ENCODE assay signal across 8 cellular contexts in genomic region chr9:133460405-133461175, GRCh38. TPM values are rescaled to one million over a fixed set of nuclear protein-coding genes. Genes with fewer than 3 reads are reported as not detected.
A peak's percentile ranks its signal among the peaks of the same experiment; 100 is the strongest.
DNase-seq lines count a peak whose midpoint lies in the region; ATAC-seq and TF ChIP-seq lines count a peak whose summit lies in the region.

No MANE protein-coding gene starts in this region.

- H3K4me1 Mint-ChIP-seq in type B pancreatic cell (ENCODE audit: unreplicated experiment), result peaks cover 9% of the 10 kb centered on the region

- H2AK5ac ChIP-seq in mesendoderm (ENCODE audit: low read length), result peak overlapping the region; percentile 37

- ATAC-seq in GM19452 (IDR thresholded peaks at IDR 0.05; ENCODE audit: unreplicated experiment), result peak; percentile 27
- peak; percentile 11 for ATAC-seq in HG03520 (IDR thresholded peaks at IDR 0.05; ENCODE audit: unreplicated experiment)

- WGBS in mesendoderm (ENCODE audit: extremely low coverage, insufficient coverage, low lambda C conversion rate), result no CpG with 5 or more reads among the region's 30 CpGs

- no peaks in the 10 kb centered on the region for H3K27me3 ChIP-seq in mesendoderm (ENCODE audit: insufficient read depth, low read length, poor library complexity)

- no peak overlapping the region for H4K5ac ChIP-seq in mesendoderm (ENCODE audit: low read length)

- no peak overlapping the region for H3K4me3 ChIP-seq in mesendoderm (ENCODE audit: low read length)

- H3K56ac ChIP-seq in mesendoderm (ENCODE audit: low read length), result peak overlapping the region; percentile 98

- H2BK120ac ChIP-seq in mesendoderm (ENCODE audit: low read depth, low read length), result no peak overlapping the region

- H3K4ac ChIP-seq in mesendoderm (ENCODE audit: low read depth, low read length), result peak overlapping the region; percentile 42

- H3K79me1 ChIP-seq in mesendoderm (ENCODE audit: low read length), result peaks cover 3% of the 10 kb centered on the region

- TF ChIP-seq CTCF in type B pancreatic cell (conservative IDR thresholded peaks at IDR 0.05), result no peak

- no peaks in the 10 kb centered on the region for H3K9me3 Mint-ChIP-seq in type B pancreatic cell

- H3K79me2 ChIP-seq in mesendoderm (ENCODE audit: control insufficient read depth, insufficient read depth, low read length), result no peaks in the 10 kb centered on the region

- H3K36me3 ChIP-seq in mesendoderm (ENCODE audit: control insufficient read depth, insufficient read depth, low read length), result no peaks in the 10 kb centered on the region

- peak overlapping the region; percentile 92 for H3K27ac Mint-ChIP-seq in type B pancreatic cell

- H3K4me3 Mint-ChIP-seq in type B pancreatic cell, result peak overlapping the region; percentile 92

- peak; percentile 93 for DNase-seq in DMS53 treated with DMSO at 0.1 percent for 48 hours (lab: John Stamatoyannopoulos, UW; ENCODE audit: unreplicated experiment)
- DNase-seq in SHP77 (lab: John Stamatoyannopoulos, UW), result peak; percentile 60 to 77
- DNase-seq in effector CD4-positive, alpha-beta T cell, result peak; percentile 46
- peak; percentile 74 for DNase-seq in mesendoderm
- no peak for DNase-seq in type B pancreatic cell (ENCODE audit: extremely low spot score, unreplicated experiment)
- no peak for DNase-seq in cerebellar nuclear complex (lab: John Stamatoyannopoulos, UW)

- no peak overlapping the region for H2BK5ac ChIP-seq in mesendoderm (ENCODE audit: low read length)

- H3K18ac ChIP-seq in mesendoderm (ENCODE audit: low read length), result no peak overlapping the region

- H4K8ac ChIP-seq in mesendoderm (ENCODE audit: low read depth, low read length), result no peak overlapping the region

- no peaks in the 10 kb centered on the region for H3K27me3 Mint-ChIP-seq in type B pancreatic cell

- peak overlapping the region; percentile 98 for H3K23ac ChIP-seq in mesendoderm (ENCODE audit: low read length)

- no peak overlapping the region for H2BK15ac ChIP-seq in mesendoderm (replicated peaks; ENCODE audit: low read depth)

- no peaks in the 10 kb centered on the region for H3K36me3 Mint-ChIP-seq in type B pancreatic cell

- peaks cover 4% of the 10 kb centered on the region for H3K4me1 ChIP-seq in mesendoderm (ENCODE audit: control insufficient read depth, low read depth, low read length)

- no peak overlapping the region for H3K27ac ChIP-seq in mesendoderm (ENCODE audit: low read depth, low read length)

- H3K4me2 ChIP-seq in mesendoderm (ENCODE audit: low read length), result peak overlapping the region; percentile 65

- peak overlapping the region; percentile 94 for H3K9ac ChIP-seq in mesendoderm (ENCODE audit: low read length)

RNA-seq across cellular contexts. Expression of gene CACFD1, which starts 0.8 kb away (rescaled TPM):
- 3.4 TPM for polyA plus RNA-seq in mesendoderm (2013, experiment 1 of 2)
- 4.1 TPM for polyA plus RNA-seq in mesendoderm (2013, experiment 2 of 2)
- 45.6 and 51.9 TPM in 2 replicates for total RNA-seq in type B pancreatic cell (ENCODE audit: low replicate concordance)

RNA-seq across cellular contexts. Expression of gene SLC2A6, which starts 18.3 kb away (rescaled TPM):
- polyA plus RNA-seq in mesendoderm (2013, experiment 1 of 2), result 12.9 TPM
- polyA plus RNA-seq in mesendoderm (2013, experiment 2 of 2), result 12.7 TPM
- total RNA-seq in type B pancreatic cell (ENCODE audit: low replicate concordance), result 8.2 and 9.7 TPM in 2 replicates

RNA-seq across cellular contexts. Expression of gene ADAMTS13, which starts 38.4 kb away (rescaled TPM):
- 0.45 TPM for polyA plus RNA-seq in mesendoderm (2013, experiment 1 of 2)
- polyA plus RNA-seq in mesendoderm (2013, experiment 2 of 2), result 0.46 TPM
- total RNA-seq in type B pancreatic cell (ENCODE audit: low replicate concordance), result 4.4 and 12.9 TPM in 2 replicates

RNA-seq across cellular contexts. Expression of gene REXO4, which starts 42.8 kb away (rescaled TPM):
- polyA plus RNA-seq in mesendoderm (2013, experiment 1 of 2), result 39.7 TPM
- 41.3 TPM for polyA plus RNA-seq in mesendoderm (2013, experiment 2 of 2)
- 26.5 and 28.9 TPM in 2 replicates for total RNA-seq in type B pancreatic cell (ENCODE audit: low replicate concordance)

Comparison
In these comparisons a context has a peak if more than half of its experiments do, and no peak if none do; other contexts are left out.
1. DNase-seq: peak in DMS53 treated with DMSO at 0.1 percent for 48 hours (single experiment), SHP77 (2 of 2), effector CD4-positive, alpha-beta T cell (single experiment) and mesendoderm (single experiment); none in type B pancreatic cell (single experiment) and cerebellar nuclear complex (0 of 2).